8 cellular contexts compared by ENCODE assay signal in genomic region chrX:149938427-149939270, GRCh38. TPM values are rescaled to one million over a fixed set of nuclear protein-coding genes. Genes with fewer than 3 reads are reported as not detected.
DNase-seq lines count a peak whose midpoint lies in the region; ATAC-seq and TF ChIP-seq lines count a peak whose summit lies in the region.

TSS of gene EOLA2 (minus strand) at chrX:149938491. CDS start at chrX:149933874, 4,617 bp downstream.

- H3K4me3 ChIP-seq in epithelial cell of proximal tubule (ENCODE audit: low read depth, low read length) = peak within 1 kb of the TSS; percentile 84

- ATAC-seq in GM21723 (IDR thresholded peaks at IDR 0.05; ENCODE audit: unreplicated experiment) = peak; percentile 72

- peaks cover 12% of the 10 kb centered on the region for H3K36me3 Mint-ChIP-seq in activated T-cell treated with anti-CD3 and anti-CD28 coated beads, Interleukin-2, amount 50 U/mL, for 24 hours (ENCODE audit: low read depth)

- peak; percentile 65 for TF ChIP-seq CTCF in epithelial cell of proximal tubule (conservative IDR thresholded peaks at IDR 0.05; ENCODE audit: low read depth, low read length)

- H3K27me3 Mint-ChIP-seq in activated T-cell treated with anti-CD3 and anti-CD28 coated beads, Interleukin-2, amount 50 U/mL, for 24 hours = no peaks in the 10 kb centered on the region

- peak within 1 kb of the TSS; percentile 97 for H3K27ac Mint-ChIP-seq in activated T-cell treated with anti-CD3 and anti-CD28 coated beads, Interleukin-2, amount 50 U/mL, for 24 hours

- H3K4me3 Mint-ChIP-seq in activated T-cell treated with anti-CD3 and anti-CD28 coated beads, Interleukin-2, amount 50 U/mL, for 24 hours = peak within 1 kb of the TSS; percentile 83

- H3K9me3 Mint-ChIP-seq in activated T-cell treated with anti-CD3 and anti-CD28 coated beads, Interleukin-2, amount 50 U/mL, for 24 hours = no peaks in the 10 kb centered on the region

- peaks cover 11% of the 10 kb centered on the region for H3K4me1 Mint-ChIP-seq in activated T-cell treated with anti-CD3 and anti-CD28 coated beads, Interleukin-2, amount 50 U/mL, for 24 hours (ENCODE audit: low read depth)

- DNase-seq in DMS53 (lab: John Stamatoyannopoulos, UW) (peak; percentile 99), KG1 (lab: John Stamatoyannopoulos, UW) (peak; percentile 80), epithelial cell of proximal tubule (ENCODE audit: low read depth) (peak; percentile 80), mucosa of gallbladder (ENCODE audit: low spot score) (peak; percentile 95)
- peak; percentile 91 for DNase-seq in activated T-cell treated with anti-CD3 and anti-CD28 coated beads, Interleukin-2, amount 50 U/mL, for 24 hours
- peak; percentile 79 to 86 for DNase-seq in stimulated activated CD8-positive, alpha-beta memory T cell treated with anti-CD3 and anti-CD28 coated beads, Interleukin-4, amount 100 ng/mL, for 4 hours (ENCODE audit: low read depth in 2 of 2, low spot score in 1 of 2)

TF ChIP-seq in PFSK-1, 5 proteins besides CTCF, POLR2A, EP300 and RAD21:
- TF ChIP-seq REST (IDR thresholded peaks at IDR 0.05; ENCODE audit: insufficient read depth in 1 of 2, low read depth in 2 of 2, low read length in 2 of 2) = no peak
- TF ChIP-seq SIN3A (IDR thresholded peaks at IDR 0.05; ENCODE audit: borderline replicate concordance, insufficient read depth, low read length) = 0 out of 2 replicates have a peak, but pooled peaks have one; percentile 34
- TF ChIP-seq TAF1 (IDR thresholded peaks at IDR 0.05; ENCODE audit: borderline replicate concordance, insufficient read depth, low read length) = peak; percentile 72; the same call in 1 of the 2 replicates

RNA-seq across cellular contexts. Expression of gene EOLA2, which starts in this region (rescaled TPM):
- polyA plus RNA-seq in PFSK-1 (2012; ENCODE audit: insufficient read length, low read depth) = 38.9 TPM
- 18.7 and 24.4 TPM in 2 replicates for total RNA-seq in epithelial cell of proximal tubule
- 30.2 TPM for total RNA-seq in mucosa of gallbladder

Comparison
In these comparisons a context has a peak if more than half of its experiments do, and no peak if none do; other contexts are left out.
1. Peak in every context shown above with its lines: DNase-seq, ATAC-seq and H3K4me3 ChIP-seq.